In genomic region chr9:4386819-4387218, GRCh38 we compare ENCODE assay signal across 20 cellular contexts.
DNase-seq lines count a peak whose midpoint lies in the region; ATAC-seq and TF ChIP-seq lines count a peak whose summit lies in the region.
"Had no signal": no experiment of that assay in that cellular context is flagged by ENCODE, and none has a peak within 500 bp of the region (broad histone marks: within the 10 kb centered on the region; RNA-seq: fewer than 3 reads in every experiment).

No MANE protein-coding gene starts in this region.

- intact Hi-C loops in activated naive CD4-positive, alpha-beta T cell treated with anti-CD3 and anti-CD28 coated beads for 36 hours (cut with micrococcal nuclease), result no loop called here
- intact Hi-C loops in activated B cell treated with CpG ODN at 0.5 μM for 24 hours (cut with micrococcal nuclease), result loop anchor here (10.0 kb wide), 1 partner anchor 538 kb away; no protein-coding TSS in a partner anchor

- H3K36me3 Mint-ChIP-seq in activated naive CD4-positive, alpha-beta T cell treated with anti-CD3 and anti-CD28 coated beads for 36 hours (ENCODE audit: low read depth), result no peaks in the 10 kb centered on the region
- no peaks in the 10 kb centered on the region for H3K36me3 Mint-ChIP-seq in activated B cell treated with CpG ODN at 0.5 μM for 24 hours (ENCODE audit: low read depth)
- H3K36me3 Mint-ChIP-seq in stimulated activated naive B cell treated with anti-CD40 and anti-IgM and Interleukin-4, amounts not matched to agents 10 μg/mL and 1 μg/mL and 100 μg/mL, for 72 hours, result no peaks in the 10 kb centered on the region
- H3K36me3 Mint-ChIP-seq: activated naive CD8-positive, alpha-beta T cell; naive B cell had no signal

- peaks cover 1% of the 10 kb centered on the region for H3K4me1 Mint-ChIP-seq in activated naive CD4-positive, alpha-beta T cell treated with anti-CD3 and anti-CD28 coated beads for 36 hours (ENCODE audit: low read depth)
- no peaks in the 10 kb centered on the region for H3K4me1 Mint-ChIP-seq in activated B cell treated with CpG ODN at 0.5 μM for 24 hours
- H3K4me1 Mint-ChIP-seq in stimulated activated naive B cell treated with anti-CD40 and anti-IgM and Interleukin-4, amounts not matched to agents 10 μg/mL and 1 μg/mL and 100 μg/mL, for 72 hours, result no peaks in the 10 kb centered on the region
- H3K4me1 Mint-ChIP-seq: naive B cell had no signal

- no peak overlapping the region for H3K4me3 Mint-ChIP-seq in activated naive CD4-positive, alpha-beta T cell treated with anti-CD3 and anti-CD28 coated beads for 36 hours
- no peak overlapping the region for H3K4me3 Mint-ChIP-seq in activated B cell treated with CpG ODN at 0.5 μM for 24 hours
- H3K4me3 Mint-ChIP-seq in stimulated activated naive B cell treated with anti-CD40 and anti-IgM and Interleukin-4, amounts not matched to agents 10 μg/mL and 1 μg/mL and 100 μg/mL, for 72 hours, result no peak overlapping the region
- H3K4me3 Mint-ChIP-seq: activated naive CD8-positive, alpha-beta T cell; effector memory CD8-positive, alpha-beta T cell; naive B cell had no signal

- CTCF ChIA-PET in activated naive CD4-positive, alpha-beta T cell treated with anti-CD3 and anti-CD28 coated beads for 36 hours (lab: Charles Lee), result interaction anchor here (0.6 to 2.5 kb wide), 6 partner anchors 11 to 367 kb away, joined by 3 to 9 read pairs (median 4); no protein-coding TSS in a partner anchor
- CTCF ChIA-PET in activated B cell treated with CpG ODN at 0.5 μM for 24 hours (lab: Charles Lee), result interaction anchor here (0.6 kb wide), 1 partner anchor 51 kb away, joined by 3 read pairs; no protein-coding TSS in a partner anchor

- ATAC-seq in HG03378 (IDR thresholded peaks at IDR 0.05; ENCODE audit: unreplicated experiment), result peak; percentile 44
- peak; percentile 37 for ATAC-seq in activated B cell treated with CpG ODN at 0.5 μM for 24 hours (ENCODE audit: low read depth)
- peak; percentile 31 to 42 for ATAC-seq in stimulated activated naive B cell treated with anti-CD40 and anti-IgM and Interleukin-4, amounts not matched to agents 10 μg/mL and 1 μg/mL and 100 μg/mL, for 72 hours (replicated peaks)
- ATAC-seq in GM18861 (IDR thresholded peaks at IDR 0.05; ENCODE audit: unreplicated experiment), result no peak
- ATAC-seq: effector memory CD8-positive, alpha-beta T cell; left lung; Panc1 had no signal

- H3K27me3 Mint-ChIP-seq in activated naive CD4-positive, alpha-beta T cell treated with anti-CD3 and anti-CD28 coated beads for 36 hours (ENCODE audit: low read depth), result no peaks in the 10 kb centered on the region
- no peaks in the 10 kb centered on the region for H3K27me3 Mint-ChIP-seq in activated B cell treated with CpG ODN at 0.5 μM for 24 hours
- H3K27me3 Mint-ChIP-seq in stimulated activated naive B cell treated with anti-CD40 and anti-IgM and Interleukin-4, amounts not matched to agents 10 μg/mL and 1 μg/mL and 100 μg/mL, for 72 hours, result peaks cover 4 to 13% of the 10 kb centered on the region in 2 donors
- H3K27me3 Mint-ChIP-seq: activated naive CD8-positive, alpha-beta T cell had no signal

- H3K27ac Mint-ChIP-seq in activated naive CD4-positive, alpha-beta T cell treated with anti-CD3 and anti-CD28 coated beads for 36 hours, result no peak overlapping the region
- no peak overlapping the region for H3K27ac Mint-ChIP-seq in activated B cell treated with CpG ODN at 0.5 μM for 24 hours
- H3K27ac Mint-ChIP-seq in stimulated activated naive B cell treated with anti-CD40 and anti-IgM and Interleukin-4, amounts not matched to agents 10 μg/mL and 1 μg/mL and 100 μg/mL, for 72 hours, result no peak overlapping the region
- H3K27ac Mint-ChIP-seq: activated naive CD8-positive, alpha-beta T cell; effector memory CD8-positive, alpha-beta T cell had no signal

- no peaks in the 10 kb centered on the region for H3K9me3 Mint-ChIP-seq in activated naive CD4-positive, alpha-beta T cell treated with anti-CD3 and anti-CD28 coated beads for 36 hours
- no peaks in the 10 kb centered on the region for H3K9me3 Mint-ChIP-seq in activated B cell treated with CpG ODN at 0.5 μM for 24 hours
- H3K9me3 Mint-ChIP-seq in stimulated activated naive B cell treated with anti-CD40 and anti-IgM and Interleukin-4, amounts not matched to agents 10 μg/mL and 1 μg/mL and 100 μg/mL, for 72 hours, result no peaks in the 10 kb centered on the region
- H3K9me3 Mint-ChIP-seq: effector memory CD8-positive, alpha-beta T cell; naive B cell had no signal

- POLR2A ChIA-PET in activated B cell treated with CpG ODN at 0.5 μM for 24 hours (lab: Charles Lee), result no interaction called here

- TF ChIP-seq CTCF in activated B cell treated with CpG ODN at 0.5 μM for 24 hours (IDR thresholded peaks at IDR 0.05), result no peak

- peak; percentile 23 for DNase-seq in activated naive CD4-positive, alpha-beta T cell treated with anti-CD3 and anti-CD28 coated beads for 36 hours
- no peak for DNase-seq in activated naive CD4-positive, alpha-beta T cell treated with anti-CD3 and anti-CD28 coated beads, Interleukin-2, amount 50 U/mL, for 16 hours
- DNase-seq in activated B cell treated with CpG ODN at 0.5 μM for 24 hours (no peak), middle frontal gyrus (ENCODE audit: extremely low spot score, low spot score) (no peak)
- no peak for DNase-seq in stimulated activated naive B cell treated with anti-CD40 and anti-IgM and Interleukin-4, amounts not matched to agents 10 μg/mL and 1 μg/mL and 100 μg/mL, for 72 hours
- DNase-seq in effector CD8-positive, alpha-beta T cell (lab: John Stamatoyannopoulos, UW), result no peak
- DNase-seq: activated CD8-positive, alpha-beta memory T cell treated with anti-CD3 and anti-CD28 coated beads, Interleukin-2, amount 50 U/mL, for 48 hours; COR-L47; effector memory CD8-positive, alpha-beta T cell; GF-D8; H7; KBM-7; left lung; naive B cell; NCI-H146; NCI-H446 had no signal
